12 cellular contexts compared by ENCODE assay signal in the genomic region with DNA sequence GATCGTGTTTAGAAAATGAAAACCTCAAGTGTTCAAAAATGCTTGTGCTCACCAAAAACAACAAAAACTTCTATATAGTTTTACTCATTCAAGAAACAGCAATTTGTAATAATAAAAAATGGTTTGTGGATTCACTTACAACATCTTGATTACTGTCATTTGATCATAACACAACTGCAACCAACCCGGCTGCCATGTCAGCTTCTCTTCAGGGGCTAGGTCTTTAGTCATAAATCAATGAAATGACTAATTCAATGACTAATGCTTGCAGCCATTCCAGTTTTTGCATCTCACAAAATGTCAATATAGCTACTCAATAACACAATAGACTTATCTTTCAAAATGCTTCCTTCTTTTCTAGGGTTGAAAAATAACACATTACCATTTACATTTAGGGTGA.
DNase-seq lines count a peak whose midpoint lies in the region; ATAC-seq and TF ChIP-seq lines count a peak whose summit lies in the region.
"Had no signal": no experiment of that assay in that cellular context is flagged by ENCODE, and none has a peak within 500 bp of the region (broad histone marks: within the 10 kb centered on the region; RNA-seq: fewer than 3 reads in every experiment).

No MANE protein-coding gene starts in this region.

- H3F3A ChIP-seq in PC-9 (ENCODE audit: insufficient read depth, low read depth), result peaks cover 52% of the 10 kb centered on the region

- H3K4me1 ChIP-seq in PC-9 (replicated peaks; ENCODE audit: insufficient read depth) (peaks cover 68% of the 10 kb centered on the region), fibroblast of lung (ENCODE audit: control insufficient read depth, extremely low read depth, insufficient read depth, low read length) (peaks cover 12% of the 10 kb centered on the region), psoas muscle (no peaks in the 10 kb centered on the region), Peyer's patch (no peaks in the 10 kb centered on the region)
- H3K4me1 ChIP-seq: sigmoid colon had no signal

- no peaks in the 10 kb centered on the region for H3K27me3 Mint-ChIP-seq in activated CD8-positive, alpha-beta memory T cell treated with anti-CD3 and anti-CD28 coated beads, Interleukin-2, amount 10 ng/mL, durations not matched to agents 7 days and 5 days

- peaks cover 6% of the 10 kb centered on the region; the same call in 1 of the 2 replicates for H3K79me2 ChIP-seq in PC-9 (ENCODE audit: low read depth)
- H3K79me2 ChIP-seq in fibroblast of lung (ENCODE audit: control insufficient read depth, insufficient read depth, low read length), result no peaks in the 10 kb centered on the region

- 0 out of 2 replicates have a peak overlapping the region, but pooled peaks have one; percentile 13 for H3K4me3 ChIP-seq in PC-9
- no peak overlapping the region for H3K4me3 ChIP-seq in fibroblast of lung (replicated peaks in 1 of 4; ENCODE audit: control extremely low read depth in 1 of 4, insufficient read depth in 1 of 4, low read depth in 3 of 4, low read length in 4 of 4)
- no peak overlapping the region for H3K4me3 ChIP-seq in psoas muscle
- no peak overlapping the region for H3K4me3 ChIP-seq in Peyer's patch
- H3K4me3 ChIP-seq: sigmoid colon, thoracic aorta had no signal

- H3K9me3 ChIP-seq in PC-9 (ENCODE audit: insufficient read depth, low read depth) (0 out of 2 replicates have a peak, but pooled peaks cover 5% of the 10 kb centered on the region), fibroblast of lung (ENCODE audit: control insufficient read depth, insufficient read depth, low read depth, low read length) (no peaks in the 10 kb centered on the region), psoas muscle (no peaks in the 10 kb centered on the region), Peyer's patch (no peaks in the 10 kb centered on the region)
- H3K9me3 ChIP-seq: sigmoid colon, thoracic aorta had no signal

- no peak for TF ChIP-seq POLR2A in Peyer's patch (IDR thresholded peaks at IDR 0.05)

- no peak overlapping the region for H3K4me3 Mint-ChIP-seq in activated CD8-positive, alpha-beta memory T cell treated with anti-CD3 and anti-CD28 coated beads, Interleukin-2, amount 10 ng/mL, durations not matched to agents 7 days and 5 days

- H3K27ac Mint-ChIP-seq in activated CD8-positive, alpha-beta memory T cell treated with anti-CD3 and anti-CD28 coated beads, Interleukin-2, amount 10 ng/mL, durations not matched to agents 7 days and 5 days, result no peak overlapping the region

- H4K20me1 ChIP-seq in PC-9 (ENCODE audit: insufficient read depth) (no peaks in the 10 kb centered on the region), fibroblast of lung (ENCODE audit: control insufficient read depth, extremely low read depth, insufficient read depth, low read length) (no peaks in the 10 kb centered on the region)

- peaks cover 8% of the 10 kb centered on the region for H3K4me1 Mint-ChIP-seq in activated CD8-positive, alpha-beta memory T cell treated with anti-CD3 and anti-CD28 coated beads, Interleukin-2, amount 10 ng/mL, durations not matched to agents 7 days and 5 days

- H3K4me2 ChIP-seq in PC-9 (peak overlapping the region; percentile 17), fibroblast of lung (ENCODE audit: extremely low read depth, insufficient read depth, low read length) (peak overlapping the region; percentile 23)

- peak; percentile 51 for DNase-seq in activated CD8-positive, alpha-beta memory T cell treated with anti-CD3 and anti-CD28 coated beads, Interleukin-2, amount 10 ng/mL, durations not matched to agents 7 days and 5 days
- DNase-seq in activated CD8-positive, alpha-beta memory T cell treated with anti-CD3 and anti-CD28 coated beads, Interleukin-2, amount 50 U/mL, for 4 hours, result no peak
- DNase-seq in PC-9 (peak; percentile 8 to 86), fibroblast of lung (ENCODE audit: low read depth in 2 of 2) (peak; percentile 31 to 46), retina (no peak), psoas muscle (no peak), Peyer's patch (no peak)
- peak; percentile 0 for DNase-seq in stimulated activated CD8-positive, alpha-beta memory T cell treated with anti-CD3 and anti-CD28 coated beads, Interleukin-4, amount 100 ng/mL, for 24 hours (ENCODE audit: low read depth)
- DNase-seq: NCI-H345, sigmoid colon had no signal

- ATAC-seq in activated CD8-positive, alpha-beta memory T cell treated with anti-CD3 and anti-CD28 coated beads, Interleukin-2, amount 10 ng/mL, durations not matched to agents 7 days and 5 days, result peak; percentile 49
- no peak for ATAC-seq in psoas muscle

- intact Hi-C loops in PC-9 (cut with micrococcal nuclease; ENCODE audit: unreplicated experiment) (loop anchor here (5.0 kb wide), 1 partner anchor 158 kb away; no protein-coding TSS in a partner anchor), psoas muscle (cut with DNase I) (no loop called here)

- peak overlapping the region; percentile 66 for H3K27ac ChIP-seq in PC-9
- no peak overlapping the region for H3K27ac ChIP-seq in fibroblast of lung (ENCODE audit: insufficient read depth, low read length)
- no peak overlapping the region for H3K27ac ChIP-seq in psoas muscle
- no peak overlapping the region for H3K27ac ChIP-seq in Peyer's patch
- H3K27ac ChIP-seq: C4-2B, sigmoid colon, thoracic aorta had no signal

- H3K36me3 ChIP-seq in PC-9 (ENCODE audit: low read depth) (peaks cover 53% of the 10 kb centered on the region), fibroblast of lung (ENCODE audit: control insufficient read depth, insufficient read depth, low read length) (no peaks in the 10 kb centered on the region), psoas muscle (ENCODE audit: insufficient read depth in 1 of 2, low read depth in 1 of 2) (peaks cover 0 to 10% of the 10 kb centered on the region in 2 donors), Peyer's patch (no peaks in the 10 kb centered on the region)
- H3K36me3 ChIP-seq: sigmoid colon, thoracic aorta had no signal

- POLR2A ChIA-PET in PC-9 (lab: Charles Lee; ENCODE audit: unreplicated experiment), result interaction anchor here (0.7 kb wide), 2 partner anchors 174 to 1024 kb away, joined by 5 to 7 read pairs; no protein-coding TSS in a partner anchor

- H3K9me2 ChIP-seq in PC-9 (ENCODE audit: insufficient read depth), result no peaks in the 10 kb centered on the region

- no peak overlapping the region for H3K9ac ChIP-seq in fibroblast of lung (ENCODE audit: insufficient read depth, low read length)

- no peaks in the 10 kb centered on the region for H3K9me3 Mint-ChIP-seq in activated CD8-positive, alpha-beta memory T cell treated with anti-CD3 and anti-CD28 coated beads, Interleukin-2, amount 10 ng/mL, durations not matched to agents 7 days and 5 days (ENCODE audit: low read depth)

- TF ChIP-seq CTCF in PC-9 (conservative IDR thresholded peaks at IDR 0.05) (no peak), fibroblast of lung (conservative IDR thresholded peaks at IDR 0.05 in 1 of 2, IDR thresholded peaks at IDR 0.05 in 1 of 2; ENCODE audit: low read depth in 1 of 2, low read length in 2 of 2) (no peak), psoas muscle (IDR thresholded peaks at IDR 0.05) (no peak), Peyer's patch (IDR thresholded peaks at IDR 0.05) (no peak)

- H2AFZ ChIP-seq in PC-9 (no peak overlapping the region), fibroblast of lung (ENCODE audit: low read length) (no peak overlapping the region)

- H3K27me3 ChIP-seq in PC-9 (ENCODE audit: insufficient read depth, low read depth) (no peaks in the 10 kb centered on the region), fibroblast of lung (ENCODE audit: control insufficient read depth, insufficient read depth, low read length) (no peaks in the 10 kb centered on the region), psoas muscle (ENCODE audit: insufficient read depth in 3 of 3, low read length in 2 of 3) (no peaks in the 10 kb centered on the region), Peyer's patch (no peaks in the 10 kb centered on the region)
- H3K27me3 ChIP-seq: sigmoid colon had no signal

- BruUV-seq in PC-9 (replicated peaks; lab: Mats Ljungman, UMichigan), result no TSS peak

- peaks cover 15% of the 10 kb centered on the region for H3K36me3 Mint-ChIP-seq in activated CD8-positive, alpha-beta memory T cell treated with anti-CD3 and anti-CD28 coated beads, Interleukin-2, amount 10 ng/mL, durations not matched to agents 7 days and 5 days

- WGBS in psoas muscle, 3 donors, result 56 to 85% (median 57%) methylated on average over 2 of the region's 2 CpGs

- CTCF ChIA-PET in activated CD8-positive, alpha-beta memory T cell treated with anti-CD3 and anti-CD28 coated beads, Interleukin-2, amount 10 ng/mL, durations not matched to agents 7 days and 5 days (lab: Charles Lee), result interaction anchor here (1.0 kb wide), 1 partner anchor 221 kb away, joined by 3 read pairs; no protein-coding TSS in a partner anchor
- CTCF ChIA-PET in PC-9 (lab: Charles Lee), result no interaction called here

Comparison
In these comparisons a context has a peak if more than half of its experiments do, and no peak if none do; other contexts are left out.
1. DNase-seq: peak in activated CD8-positive, alpha-beta memory T cell treated with anti-CD3 and anti-CD28 coated beads, Interleukin-2, amount 10 ng/mL, durations not matched to agents 7 days and 5 days (single experiment), PC-9 (2 of 2), fibroblast of lung (2 of 2) and stimulated activated CD8-positive, alpha-beta memory T cell treated with anti-CD3 and anti-CD28 coated beads, Interleukin-4, amount 100 ng/mL, for 24 hours (single experiment); none in activated CD8-positive, alpha-beta memory T cell treated with anti-CD3 and anti-CD28 coated beads, Interleukin-2, amount 50 U/mL, for 4 hours (single experiment), retina (single experiment), psoas muscle (0 of 2) and Peyer's patch (0 of 3).